In the genomic region with DNA sequence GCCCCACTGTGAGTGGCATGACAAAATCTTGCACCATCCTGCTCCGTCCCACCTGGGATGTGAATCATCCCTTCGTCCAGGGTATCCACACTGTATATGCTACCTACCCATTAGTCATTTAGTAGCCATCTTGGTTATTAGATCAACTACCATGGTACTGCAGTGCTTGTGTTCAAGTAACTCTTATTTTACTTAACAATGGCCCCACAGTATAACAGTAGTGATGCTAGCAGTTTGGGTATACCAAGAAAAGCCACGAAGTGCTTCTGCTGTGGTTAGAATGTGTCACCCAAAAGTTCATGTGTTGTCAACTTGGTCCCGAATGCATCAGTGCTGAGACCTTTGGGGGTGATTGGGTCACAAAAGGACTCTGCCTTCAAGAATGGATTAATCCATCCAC, we compare ENCODE assay signal across 16 cellular contexts. TPM values are rescaled to one million over a fixed set of nuclear protein-coding genes. Genes with fewer than 3 reads are reported as not detected.
DNase-seq lines count a peak whose midpoint lies in the region; ATAC-seq and TF ChIP-seq lines count a peak whose summit lies in the region.
"Had no signal": no experiment of that assay in that cellular context is flagged by ENCODE, and none has a peak within 500 bp of the region (broad histone marks: within the 10 kb centered on the region; RNA-seq: fewer than 3 reads in every experiment).

No MANE protein-coding gene starts in this region.

- intact Hi-C loops in left ventricle myocardium inferior (cut with micrococcal nuclease) (no loop called here), posterior vena cava (cut with DNase I) (no loop called here)

- peak overlapping the region; percentile 78 for H3K27ac Mint-ChIP-seq in activated naive CD8-positive, alpha-beta T cell treated with anti-CD3 and anti-CD28 coated beads for 36 hours
- H3K27ac Mint-ChIP-seq: GM23338 had no signal

- no peaks in the 10 kb centered on the region for H3K9me3 Mint-ChIP-seq in activated naive CD8-positive, alpha-beta T cell treated with anti-CD3 and anti-CD28 coated beads for 36 hours
- H3K9me3 Mint-ChIP-seq: GM23338 had no signal

- DNase-seq in right atrium auricular region (ENCODE audit: low spot score) (peak; percentile 36), left ventricle myocardium inferior (no peak), RWPE2 (ENCODE audit: low spot score) (no peak), posterior vena cava (ENCODE audit: low spot score) (no peak), MG63 (no peak)
- peak; percentile 47 for DNase-seq in activated naive CD8-positive, alpha-beta T cell treated with anti-CD3 and anti-CD28 coated beads for 36 hours
- DNase-seq in stimulated activated naive CD8-positive, alpha-beta T cell treated with anti-CD3 and anti-CD28 coated beads, Interleukin-15, Interleukin-2, amounts not matched to agents 100 U/mL and 50 U/mL, for 24 hours, result no peak
- DNase-seq: activated CD4-positive, CD25-positive, alpha-beta regulatory T cell treated with anti-CD3 and anti-CD28 coated beads, Interleukin-2, amount 50 U/mL, for 72 hours; islet precursor cell; MM.1S; NCI-H526; pancreas had no signal

- H3K27me3 Mint-ChIP-seq in activated naive CD8-positive, alpha-beta T cell treated with anti-CD3 and anti-CD28 coated beads for 36 hours, result no peaks in the 10 kb centered on the region

- ATAC-seq in RWPE2 (ENCODE audit: low read depth) (peak; percentile 52), GM21526 (IDR thresholded peaks at IDR 0.05; ENCODE audit: low FRiP score, unreplicated experiment) (no peak)
- ATAC-seq in stimulated activated naive CD8-positive, alpha-beta T cell treated with anti-CD3 and anti-CD28 coated beads, Interleukin-15, Interleukin-2, amounts not matched to agents 100 U/mL and 50 U/mL, for 24 hours, result peak; percentile 93
- ATAC-seq: GM23338, pancreas had no signal

- peak overlapping the region; percentile 8 for H3K4me3 Mint-ChIP-seq in activated naive CD8-positive, alpha-beta T cell treated with anti-CD3 and anti-CD28 coated beads for 36 hours
- H3K4me3 Mint-ChIP-seq: GM23338 had no signal

- H3K27me3 ChIP-seq in right atrium auricular region, result no peaks in the 10 kb centered on the region
- H3K27me3 ChIP-seq in left ventricle myocardium inferior (ENCODE audit: low read depth), result no peaks in the 10 kb centered on the region
- no peaks in the 10 kb centered on the region for H3K27me3 ChIP-seq in RWPE2 (ENCODE audit: insufficient read depth, poor library complexity, severe bottlenecking)
- H3K27me3 ChIP-seq in MG63, result no peaks in the 10 kb centered on the region
- H3K27me3 ChIP-seq: pancreas, SJSA1 had no signal

- H3K36me3 Mint-ChIP-seq in activated naive CD8-positive, alpha-beta T cell treated with anti-CD3 and anti-CD28 coated beads for 36 hours, result peaks cover 22% of the 10 kb centered on the region

- H3K4me1 ChIP-seq in right atrium auricular region, result peaks cover 0 to 19% of the 10 kb centered on the region in 2 donors
- H3K4me1 ChIP-seq in left ventricle myocardium inferior, result peaks cover 48% of the 10 kb centered on the region
- H3K4me1 ChIP-seq in RWPE2 (ENCODE audit: insufficient read depth, poor library complexity, severe bottlenecking), result peaks cover 21% of the 10 kb centered on the region

- TF ChIP-seq CTCF in right atrium auricular region (IDR thresholded peaks at IDR 0.05) (no peak), left ventricle myocardium inferior (IDR thresholded peaks at IDR 0.05; ENCODE audit: borderline replicate concordance) (no peak), RWPE2 (IDR thresholded peaks at IDR 0.05; ENCODE audit: poor library complexity, severe bottlenecking) (no peak)

- H3K4me3 ChIP-seq in right atrium auricular region, result no peak overlapping the region
- no peak overlapping the region for H3K4me3 ChIP-seq in left ventricle myocardium inferior
- no peak overlapping the region for H3K4me3 ChIP-seq in RWPE2 (ENCODE audit: severe bottlenecking)
- H3K4me3 ChIP-seq in MG63, result no peak overlapping the region
- H3K4me3 ChIP-seq: GM23338, lung, pancreas, SJSA1 had no signal

- peaks cover 19% of the 10 kb centered on the region for H3K4me1 Mint-ChIP-seq in activated naive CD8-positive, alpha-beta T cell treated with anti-CD3 and anti-CD28 coated beads for 36 hours
- H3K4me1 Mint-ChIP-seq: GM23338 had no signal

- no peaks in the 10 kb centered on the region for H3K9me3 ChIP-seq in right atrium auricular region
- H3K9me3 ChIP-seq in left ventricle myocardium inferior (replicated peaks), result no peaks in the 10 kb centered on the region
- no peaks in the 10 kb centered on the region for H3K9me3 ChIP-seq in RWPE2 (ENCODE audit: severe bottlenecking)
- H3K9me3 ChIP-seq in MG63, result no peaks in the 10 kb centered on the region
- H3K9me3 ChIP-seq: pancreas, SJSA1 had no signal

- no peak overlapping the region for H3K27ac ChIP-seq in right atrium auricular region
- no peak overlapping the region for H3K27ac ChIP-seq in left ventricle myocardium inferior (replicated peaks)
- no peak overlapping the region for H3K27ac ChIP-seq in RWPE2 (ENCODE audit: poor library complexity, severe bottlenecking)
- H3K27ac ChIP-seq: pancreas, SJSA1 had no signal

- peaks cover 68% of the 10 kb centered on the region for H3K36me3 ChIP-seq in right atrium auricular region
- peaks cover 74% of the 10 kb centered on the region for H3K36me3 ChIP-seq in left ventricle myocardium inferior
- H3K36me3 ChIP-seq in RWPE2 (ENCODE audit: low read depth), result peaks cover 89% of the 10 kb centered on the region
- peaks cover 79% of the 10 kb centered on the region for H3K36me3 ChIP-seq in MG63

RNA-seq across cellular contexts. Expression of a gene that starts 11.7 kb away (rescaled TPM):
- 10 to 100 TPM; 30.8 to 31.1 TPM for total RNA-seq in right atrium auricular region
- 34.0 TPM for total RNA-seq in left ventricle myocardium inferior
- total RNA-seq in activated naive CD8-positive, alpha-beta T cell treated with anti-CD3 and anti-CD28 coated beads for 36 hours, result 10 to 100 TPM; 25.5 to 26.4 TPM
- 10 to 100 TPM; 24.3 to 27.3 TPM for total RNA-seq in posterior vena cava
- total RNA-seq in MG63 (2014; rRNA removed; shearing (Covaris generic); ENCODE audit: low replicate concordance), result 67.5 and 81.1 TPM in 2 replicates

RNA-seq across cellular contexts. Expression of a gene that starts 11.9 kb away (rescaled TPM):
- total RNA-seq in right atrium auricular region (100 to 1,000 TPM; 131 to 168 TPM), left ventricle myocardium inferior (151 TPM), posterior vena cava (100 to 1,000 TPM; 121 to 130 TPM)
- under 1 TPM; 0.12 to 0.14 TPM for total RNA-seq in activated naive CD8-positive, alpha-beta T cell treated with anti-CD3 and anti-CD28 coated beads for 36 hours
- total RNA-seq in MG63 (2014; rRNA removed; shearing (Covaris generic); ENCODE audit: low replicate concordance), result 6.5 and 9.9 TPM in 2 replicates

RNA-seq across cellular contexts. Expression of a gene that starts 48.2 kb away (rescaled TPM):
- total RNA-seq in right atrium auricular region (1 to 10 TPM in 1 of 2 donors, not detected in 1; 1.2 TPM), left ventricle myocardium inferior (0.55 TPM), posterior vena cava (not detected)
- under 1 TPM in 1 of 2 experiments, not detected in 1; 0.12 TPM for total RNA-seq in activated naive CD8-positive, alpha-beta T cell treated with anti-CD3 and anti-CD28 coated beads for 36 hours
- total RNA-seq in MG63 (2014; rRNA removed; shearing (Covaris generic); ENCODE audit: low replicate concordance), result not detected in 2 replicates
- total RNA-seq: lung, SJSA1 had no signal

Comparison
In these comparisons a context has a peak if more than half of its experiments do, and no peak if none do; other contexts are left out.
1. DNase-seq: peak in right atrium auricular region (single experiment) and activated naive CD8-positive, alpha-beta T cell treated with anti-CD3 and anti-CD28 coated beads for 36 hours (single experiment); none in left ventricle myocardium inferior (single experiment), RWPE2 (single experiment), stimulated activated naive CD8-positive, alpha-beta T cell treated with anti-CD3 and anti-CD28 coated beads, Interleukin-15, Interleukin-2, amounts not matched to agents 100 U/mL and 50 U/mL, for 24 hours (single experiment), posterior vena cava (single experiment) and MG63 (single experiment).
2. RNA of a gene that starts 11.9 kb away (total RNA-seq): 131 to 168 TPM in right atrium auricular region, 151 TPM in left ventricle myocardium inferior (single experiment) and 121 to 130 TPM in posterior vena cava; 6.5 to 9.9 TPM in MG63 and 0.12 to 0.14 TPM in activated naive CD8-positive, alpha-beta T cell treated with anti-CD3 and anti-CD28 coated beads for 36 hours; every median in the first group is over 10 times any median in the second.